ENCODE assay signal across 24 cellular contexts in the genomic region with DNA sequence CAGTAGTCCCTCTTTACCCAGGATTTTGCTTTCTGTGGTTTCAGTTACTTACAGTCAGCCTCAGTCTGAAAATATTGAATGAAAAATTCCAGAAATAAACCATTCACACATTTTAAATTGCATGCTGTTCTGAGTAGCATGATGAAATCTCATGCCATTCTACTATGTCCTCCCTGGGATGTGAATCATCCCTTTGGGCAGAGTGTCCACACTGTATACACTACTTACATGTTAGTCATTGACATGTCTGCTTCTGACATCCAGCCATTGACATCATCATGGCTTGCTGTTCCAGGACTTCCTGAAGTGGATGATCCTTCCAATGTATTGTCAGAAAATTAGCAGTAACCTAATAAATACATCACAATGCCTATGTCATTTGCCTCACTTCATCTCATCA. TPM values are rescaled to one million over a fixed set of nuclear protein-coding genes. Genes with fewer than 3 reads are reported as not detected.
DNase-seq lines count a peak whose midpoint lies in the region; ATAC-seq and TF ChIP-seq lines count a peak whose summit lies in the region.
"Had no signal": no experiment of that assay in that cellular context is flagged by ENCODE, and none has a peak within 500 bp of the region (broad histone marks: within the 10 kb centered on the region; RNA-seq: fewer than 3 reads in every experiment).

No MANE protein-coding gene starts in this region.

- H3K4me2 ChIP-seq in smooth muscle cell: no peak overlapping the region

- peaks cover 5% of the 10 kb centered on the region for H3K36me3 ChIP-seq in smooth muscle cell (ENCODE audit: low read depth)
- H3K36me3 ChIP-seq: HAP-1, heart left ventricle, spleen, tibial artery had no signal

- H3K9me3 ChIP-seq in smooth muscle cell (replicated peaks; ENCODE audit: low read depth): no peaks in the 10 kb centered on the region
- H3K9me3 ChIP-seq: HAP-1, tibial artery had no signal

- no peak for ATAC-seq in HG03280 (IDR thresholded peaks at IDR 0.05; ENCODE audit: unreplicated experiment)
- ATAC-seq: heart left ventricle, natural killer cell had no signal

- no peaks in the 10 kb centered on the region for H3K79me2 ChIP-seq in smooth muscle cell (ENCODE audit: low read depth)

- H3K4me3 ChIP-seq in smooth muscle cell: no peak overlapping the region
- H3K4me3 ChIP-seq: HAP-1, heart left ventricle, spleen, tibial artery had no signal

- no peaks in the 10 kb centered on the region for H3F3A ChIP-seq in smooth muscle cell (ENCODE audit: low read depth)

- peak overlapping the region; percentile 71 for H3K27ac ChIP-seq in smooth muscle cell (ENCODE audit: low read depth)
- H3K27ac ChIP-seq: heart left ventricle, spleen, tibial artery had no signal

- H3K9ac ChIP-seq in smooth muscle cell (ENCODE audit: low read depth): peak overlapping the region; percentile 42

- H3K4me1 ChIP-seq in smooth muscle cell (ENCODE audit: low read depth): no peaks in the 10 kb centered on the region
- H3K4me1 ChIP-seq: HAP-1, heart left ventricle, spleen, tibial artery had no signal

- DNase-seq in HS-27A (ENCODE audit: low read depth) (peak; percentile 14), T1000 (lab: John Stamatoyannopoulos, UW) (peak; percentile 3), fibroblast of peridontal ligament (ENCODE audit: extremely low read depth) (peak; percentile 15), smooth muscle cell (lab: John Stamatoyannopoulos, UW; ENCODE audit: unreplicated experiment) (no peak), OCI-M1 (lab: John Stamatoyannopoulos, UW) (no peak), SHP77 treated with DMSO at 0.1 percent for 48 hours (lab: John Stamatoyannopoulos, UW) (no peak), NCI-H1930 (lab: John Stamatoyannopoulos, UW) (no peak)
- DNase-seq: activated CD4-positive, alpha-beta T cell treated with anti-CD3 and anti-CD28 coated beads for 4 hours; activated effector memory CD4-positive, alpha-beta T cell treated with anti-CD3 and anti-CD28 coated beads, Interleukin-2, amount 50 U/mL, for 16 hours; amygdala; cortex of kidney; DMS153; heart left ventricle; mesendoderm; natural killer cell; NCI-H1436 treated with DMSO at 0.1 percent for 48 hours; NCI-H2227 treated with DMSO at 0.1 percent for 48 hours; spleen; tibial artery had no signal

- TF ChIP-seq CTCF in smooth muscle cell (IDR thresholded peaks at IDR 0.05; ENCODE audit: borderline replicate concordance, insufficient read depth, poor library complexity, severe bottlenecking): no peak

- H3K27me3 ChIP-seq in smooth muscle cell (ENCODE audit: low read depth): no peaks in the 10 kb centered on the region
- H3K27me3 ChIP-seq: heart left ventricle, spleen, tibial artery had no signal

- no peaks in the 10 kb centered on the region for H4K20me1 ChIP-seq in smooth muscle cell (ENCODE audit: low read depth)

- H2AFZ ChIP-seq in smooth muscle cell (ENCODE audit: low read depth): no peak overlapping the region

RNA-seq across cellular contexts. Expression of gene MALRD1, which starts 34.6 kb away (rescaled TPM):
- 0.27 and 1.9 TPM in 2 replicates for total RNA-seq in smooth muscle cell
- polyA plus RNA-seq in smooth muscle cell: 0.35 TPM in 1 of 2 replicates, not detected in the other
- total RNA-seq: endothelial cell of umbilical vein, LHCN-M2, natural killer cell had no signal
- polyA plus RNA-seq: CD14-positive monocyte, endothelial cell of umbilical vein had no signal

Comparison
In these comparisons a context has a peak if more than half of its experiments do, and no peak if none do; other contexts are left out.
1. DNase-seq: peak in HS-27A (single experiment), T1000 (single experiment) and fibroblast of peridontal ligament (single experiment); none in smooth muscle cell (single experiment), OCI-M1 (single experiment), SHP77 treated with DMSO at 0.1 percent for 48 hours (single experiment) and NCI-H1930 (0 of 2).